ENCODE assay signal across 8 cellular contexts in genomic region chr1:54810144-54810942, GRCh38. TPM values are rescaled to one million over a fixed set of nuclear protein-coding genes. Genes with fewer than 3 reads are reported as not detected.
DNase-seq lines count a peak whose midpoint lies in the region; ATAC-seq and TF ChIP-seq lines count a peak whose summit lies in the region.

No MANE protein-coding gene starts in this region.

- no peaks in the 10 kb centered on the region for H3K36me3 Mint-ChIP-seq in activated CD4-positive, alpha-beta memory T cell treated with anti-CD3 and anti-CD28 coated beads for 36 hours
- no peaks in the 10 kb centered on the region for H3K36me3 Mint-ChIP-seq in mesothelial cell of epicardium

- CTCF ChIA-PET in activated CD4-positive, alpha-beta memory T cell treated with anti-CD3 and anti-CD28 coated beads for 36 hours (lab: Charles Lee) = interaction anchor here (0.5 to 3.2 kb wide), 18 partner anchors 10 to 811 kb away, joined by 3 to 28 read pairs (median 3); partner anchors contain the start of genes PARS2 and TTC22

- ATAC-seq in HG03342 (IDR thresholded peaks at IDR 0.05; ENCODE audit: unreplicated experiment) = peak; percentile 68

- no peaks in the 10 kb centered on the region for H3K9me3 Mint-ChIP-seq in activated CD4-positive, alpha-beta memory T cell treated with anti-CD3 and anti-CD28 coated beads for 36 hours
- H3K9me3 Mint-ChIP-seq in mesothelial cell of epicardium = no peaks in the 10 kb centered on the region

- H3K4me3 Mint-ChIP-seq in activated CD4-positive, alpha-beta memory T cell treated with anti-CD3 and anti-CD28 coated beads for 36 hours = no peak overlapping the region
- no peak overlapping the region for H3K4me3 Mint-ChIP-seq in mesothelial cell of epicardium

- intact Hi-C loops in activated CD4-positive, alpha-beta memory T cell treated with anti-CD3 and anti-CD28 coated beads for 36 hours (cut with micrococcal nuclease) = loop anchor here (1.0 kb wide), 3 partner anchors 42 to 311 kb away; no protein-coding TSS in a partner anchor

- POLR2A ChIA-PET in activated CD4-positive, alpha-beta memory T cell treated with anti-CD3 and anti-CD28 coated beads for 36 hours (lab: Charles Lee) = no interaction called here

- no peak overlapping the region for H3K27ac Mint-ChIP-seq in activated CD4-positive, alpha-beta memory T cell treated with anti-CD3 and anti-CD28 coated beads for 36 hours
- H3K27ac Mint-ChIP-seq in mesothelial cell of epicardium = no peak overlapping the region

- in situ Hi-C loops in GM13976 (cut with MboI; ENCODE audit: low sequenced_read_pairs, unreplicated experiment) = no loop called here

- TF ChIP-seq CTCF in 22Rv1 (IDR thresholded peaks at IDR 0.05) = peak; percentile 85
- peak; percentile 84 for TF ChIP-seq CTCF in GM13976 (IDR thresholded peaks at IDR 0.05; ENCODE audit: borderline replicate concordance, control extremely low read depth, extremely low read depth, insufficient read depth, missing control alignments)
- peak; percentile 65 for TF ChIP-seq CTCF in mesothelial cell of epicardium (IDR thresholded peaks at IDR 0.05; ENCODE audit: unreplicated experiment)

- H3K4me1 Mint-ChIP-seq in activated CD4-positive, alpha-beta memory T cell treated with anti-CD3 and anti-CD28 coated beads for 36 hours (ENCODE audit: low read depth) = peaks cover 4% of the 10 kb centered on the region
- H3K4me1 Mint-ChIP-seq in mesothelial cell of epicardium = no peaks in the 10 kb centered on the region

- H3K27me3 Mint-ChIP-seq in activated CD4-positive, alpha-beta memory T cell treated with anti-CD3 and anti-CD28 coated beads for 36 hours = peaks cover 2% of the 10 kb centered on the region
- H3K27me3 Mint-ChIP-seq in mesothelial cell of epicardium (ENCODE audit: low read depth) = peaks cover 2% of the 10 kb centered on the region

- peak; percentile 86 for DNase-seq in GM13976 (ENCODE audit: low spot score)
- peak; percentile 17 to 65 for DNase-seq in NCI-H524 (lab: John Stamatoyannopoulos, UW)
- DNase-seq in activated CD4-positive, alpha-beta memory T cell treated with anti-CD3 and anti-CD28 coated beads for 36 hours = peak; percentile 81
- DNase-seq in effector CD4-positive, alpha-beta T cell = peak; percentile 51
- peak in 1 of 2 experiments; percentile 84 for DNase-seq in mesothelial cell of epicardium (ENCODE audit: low spot score in 2 of 2, unreplicated experiment in 2 of 2)
- DNase-seq in stimulated activated CD8-positive, alpha-beta memory T cell treated with anti-CD3 and anti-CD28 coated beads, Interleukin-7, amount 100 ng/mL, for 4 hours (ENCODE audit: low read depth in 2 of 2) = peak; percentile 19 to 26

- H3K27ac ChIP-seq in 22Rv1 = no peak overlapping the region

RNA-seq across cellular contexts. Expression of gene TTC22, which starts 9.2 kb away (rescaled TPM):
- 1 to 10 TPM; 4.6 to 5.3 TPM for total RNA-seq in activated CD4-positive, alpha-beta memory T cell treated with anti-CD3 and anti-CD28 coated beads for 36 hours
- 1.2 to 1.6 TPM (median 1.3 TPM) in 3 replicates for total RNA-seq in mesothelial cell of epicardium

RNA-seq across cellular contexts. Expression of gene PARS2, which starts 46.0 kb away (rescaled TPM):
- 1 to 10 TPM; 5.6 to 5.7 TPM for total RNA-seq in activated CD4-positive, alpha-beta memory T cell treated with anti-CD3 and anti-CD28 coated beads for 36 hours
- total RNA-seq in mesothelial cell of epicardium = 6.4 to 7.7 TPM (median 7.0 TPM) in 3 replicates
